In the genomic region with DNA sequence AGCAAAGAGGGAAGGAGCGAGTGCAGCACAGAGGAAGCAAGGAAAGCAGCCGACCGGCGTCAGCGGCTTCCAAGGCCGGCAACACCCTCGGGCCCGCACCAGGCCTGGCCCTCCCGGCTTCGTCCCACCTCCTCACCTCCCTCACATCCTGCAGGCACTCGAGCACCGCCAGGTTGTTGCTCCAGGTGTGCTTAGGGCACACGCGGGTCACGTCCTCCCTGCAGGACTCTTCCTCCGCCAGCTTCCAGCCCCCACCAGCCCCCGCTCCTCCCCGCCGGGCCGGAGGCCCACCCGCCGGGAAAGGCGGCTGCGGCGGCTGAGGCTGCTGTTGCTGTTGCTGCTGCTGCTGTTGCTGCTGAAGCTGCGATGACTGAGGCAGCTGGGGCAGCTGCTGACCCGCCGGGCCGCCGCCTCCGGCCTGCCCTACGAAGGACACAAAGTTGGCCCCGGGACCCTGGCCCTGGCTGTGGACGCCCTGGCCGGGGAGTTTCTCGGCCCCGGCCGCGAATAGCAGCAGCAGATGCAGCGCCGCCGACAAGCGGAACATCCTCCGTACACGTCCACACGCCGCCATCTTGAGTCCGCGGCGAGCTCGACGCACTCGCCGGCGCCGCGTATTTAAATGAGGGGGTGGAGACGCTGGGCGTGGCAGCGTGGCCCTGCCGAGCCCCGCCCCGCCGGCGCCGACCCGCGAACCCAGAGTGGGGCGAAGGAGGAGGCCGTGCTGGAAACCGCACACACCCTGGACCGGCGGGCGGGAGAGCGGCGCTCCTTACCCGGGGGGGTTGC, we compare ENCODE assay signal across 8 cellular contexts. TPM values are rescaled to one million over a fixed set of nuclear protein-coding genes. Genes with fewer than 3 reads are reported as not detected.
DNase-seq lines count a peak whose midpoint lies in the region; ATAC-seq and TF ChIP-seq lines count a peak whose summit lies in the region.

Gene GLG1 (minus strand): TSS at position 594 of the 789 bp plus-strand sequence. CDS start 20 bp downstream, at position 574.

- H3K4me1 Mint-ChIP-seq in activated CD4-positive, alpha-beta T cell treated with anti-CD3 and anti-CD28 coated beads for 36 hours: peaks cover 57% of the 10 kb centered on the region
- H3K4me1 Mint-ChIP-seq in chondrocyte (ENCODE audit: low read depth): peaks cover 51% of the 10 kb centered on the region

- H3K9me3 Mint-ChIP-seq in activated CD4-positive, alpha-beta T cell treated with anti-CD3 and anti-CD28 coated beads for 36 hours (ENCODE audit: low read depth): no peaks in the 10 kb centered on the region
- no peaks in the 10 kb centered on the region for H3K9me3 Mint-ChIP-seq in chondrocyte (ENCODE audit: low read depth)

- H3K27ac Mint-ChIP-seq in activated CD4-positive, alpha-beta T cell treated with anti-CD3 and anti-CD28 coated beads for 36 hours: peak within 1 kb of the TSS; percentile 93
- H3K27ac Mint-ChIP-seq in chondrocyte (ENCODE audit: unreplicated experiment): peak within 1 kb of the TSS; percentile 99

- POLR2A ChIA-PET in activated CD4-positive, alpha-beta T cell treated with anti-CD3 and anti-CD28 coated beads for 36 hours (lab: Charles Lee): interaction anchor here (0.5 to 2.5 kb wide), 3 partner anchors 20 to 60 kb away, joined by 3 to 12 read pairs (median 4); partner anchors contain the start of gene RFWD3

- peak within 1 kb of the TSS; percentile 87 for H3K4me3 Mint-ChIP-seq in activated CD4-positive, alpha-beta T cell treated with anti-CD3 and anti-CD28 coated beads for 36 hours
- H3K4me3 Mint-ChIP-seq in chondrocyte (ENCODE audit: unreplicated experiment): peak within 1 kb of the TSS; percentile 99

- ATAC-seq in HG03175 (IDR thresholded peaks at IDR 0.05; ENCODE audit: unreplicated experiment): peak; percentile 96
- peak; percentile 87 for ATAC-seq in activated CD4-positive, alpha-beta T cell treated with anti-CD3 and anti-CD28 coated beads for 36 hours

- peak; percentile 99 for TF ChIP-seq POLR2A in GM18951 (IDR thresholded peaks at IDR 0.05; ENCODE audit: extremely low read depth, insufficient read depth, insufficient read length)

- H3K4me3 ChIP-seq in AG09309 (ENCODE audit: control insufficient read depth, low read depth, low read length): peak within 1 kb of the TSS; percentile 94

- peaks cover 9% of the 10 kb centered on the region for H3K36me3 Mint-ChIP-seq in activated CD4-positive, alpha-beta T cell treated with anti-CD3 and anti-CD28 coated beads for 36 hours (ENCODE audit: low read depth)
- H3K36me3 Mint-ChIP-seq in chondrocyte (ENCODE audit: low read depth): no peaks in the 10 kb centered on the region

- DNase-seq in AG09309 (ENCODE audit: low read depth) (no peak), NCI-H460 (ENCODE audit: extremely low read depth, low read depth) (peak; percentile 75), chondrocyte (ENCODE audit: low spot score) (peak; percentile 96), kidney tubule cell (ENCODE audit: low spot score) (peak; percentile 93)
- DNase-seq in activated CD4-positive, alpha-beta T cell treated with anti-CD3 and anti-CD28 coated beads for 36 hours: peak; percentile 95
- peak; percentile 72 to 79 for DNase-seq in stimulated activated CD4-positive, alpha-beta T cell treated with anti-CD3 and anti-CD28 coated beads, Interleukin-1b, Interleukin-23, amount 100 ng/mL, for 1 hour (ENCODE audit: low read depth in 2 of 2)

- TF ChIP-seq CTCF in AG09309 (IDR thresholded peaks at IDR 0.05; ENCODE audit: control insufficient read depth, insufficient read depth, low read depth, low read length, missing control alignments) (no peak), chondrocyte (IDR thresholded peaks at IDR 0.05) (no peak)

- CTCF ChIA-PET in activated CD4-positive, alpha-beta T cell treated with anti-CD3 and anti-CD28 coated beads for 36 hours (lab: Charles Lee): interaction anchor here (0.7 to 1.2 kb wide), 4 partner anchors 16 to 31 kb away, joined by 3 to 5 read pairs (median 3); no protein-coding TSS in a partner anchor

- in situ Hi-C loops in GM18951 (cut with MboI; ENCODE audit: low sequenced_read_pairs, unreplicated experiment): no loop called here

- intact Hi-C loops in activated CD4-positive, alpha-beta T cell treated with anti-CD3 and anti-CD28 coated beads for 36 hours (cut with DNase I, micrococcal nuclease): loop anchor here (1.0 to 5.0 kb wide), 7 partner anchors 60 to 1017 kb away; partner anchors contain the start of genes PSMD7 (in 2 of the 2), ADAT1 (in 1 of the 2), RFWD3 (in 1 of the 2) and ZFP1 (in 1 of the 2)

- no peaks in the 10 kb centered on the region for H3K27me3 Mint-ChIP-seq in activated CD4-positive, alpha-beta T cell treated with anti-CD3 and anti-CD28 coated beads for 36 hours
- no peaks in the 10 kb centered on the region for H3K27me3 Mint-ChIP-seq in chondrocyte (ENCODE audit: low read depth)

RNA-seq across cellular contexts. Expression of gene GLG1, which starts in this region (rescaled TPM):
- total RNA-seq in NCI-H460 (2014; rRNA removed; shearing (Covaris generic)): 63.5 and 66.9 TPM in 2 replicates
- 37.5 and 60.8 TPM in 2 replicates for polyA plus RNA-seq in NCI-H460 (2014; cell fraction: nucleus; rRNA removed)
- total RNA-seq in activated CD4-positive, alpha-beta T cell treated with anti-CD3 and anti-CD28 coated beads for 36 hours: 10 to 100 TPM; 66.3 to 68.3 TPM
- total RNA-seq in chondrocyte: 241 to 277 TPM (median 276 TPM) in 3 replicates
